In genomic region chr2:237940828-237941227, GRCh38 we compare ENCODE assay signal across 14 cellular contexts.
"Had no signal": no experiment of that assay in that cellular context is flagged by ENCODE, and none has a peak within 500 bp of the region (broad histone marks: within the 10 kb centered on the region; RNA-seq: fewer than 3 reads in every experiment).

No MANE protein-coding gene starts in this region.

- H3K27ac ChIP-seq: dorsolateral prefrontal cortex, neural progenitor cell, pancreas had no signal

- H3K4me3 Mint-ChIP-seq: neural progenitor cell had no signal

- H3K36me3 Mint-ChIP-seq: neural progenitor cell had no signal

- H3K9ac ChIP-seq: neural progenitor cell had no signal

- H3K4me1 ChIP-seq: gastrocnemius medialis, neural progenitor cell had no signal

- H3K4me3 ChIP-seq: dorsolateral prefrontal cortex, gastrocnemius medialis, neural progenitor cell, pancreas had no signal

- ATAC-seq: activated T-cell treated with anti-CD3 and anti-CD28 coated beads, Interleukin-2, amount 50 U/mL, for 4 hours; gastrocnemius medialis; left ventricle myocardium superior; pancreas had no signal

- H3K36me3 ChIP-seq: gastrocnemius medialis, neural progenitor cell, pancreas had no signal

- H3K4me1 Mint-ChIP-seq: neural progenitor cell had no signal

- H3K27me3 Mint-ChIP-seq: activated naive CD8-positive, alpha-beta T cell treated with anti-CD3 and anti-CD28 coated beads, Interleukin-2, amount 10 ng/mL, durations not matched to agents 7 days and 5 days had no signal

- H3K9me3 ChIP-seq: pancreas had no signal

- H3K27ac Mint-ChIP-seq: neural progenitor cell had no signal

- H3K27me3 ChIP-seq: gastrocnemius medialis, neural progenitor cell, pancreas had no signal

- DNase-seq: activated CD4-positive, alpha-beta T cell treated with anti-CD3 and anti-CD28 coated beads, Interleukin-2, amount 50 U/mL, for 1 hour; activated gamma-delta T cell; activated naive CD8-positive, alpha-beta T cell treated with anti-CD3 and anti-CD28 coated beads, Interleukin-2, amount 10 ng/mL, durations not matched to agents 7 days and 5 days; activated T-cell treated with anti-CD3 and anti-CD28 coated beads, Interleukin-2, amount 50 U/mL, for 4 hours; anterior cingulate cortex; dorsolateral prefrontal cortex; gastrocnemius medialis; kidney; left ventricle myocardium superior; mesenchymal stem cell; pancreas; stimulated activated CD4-positive, alpha-beta T cell treated with anti-CD3 and anti-CD28 coated beads, Interleukin-4, amount 100 ng/mL, for 4 hours; SW 1271 had no signal
